In the genomic region with DNA sequence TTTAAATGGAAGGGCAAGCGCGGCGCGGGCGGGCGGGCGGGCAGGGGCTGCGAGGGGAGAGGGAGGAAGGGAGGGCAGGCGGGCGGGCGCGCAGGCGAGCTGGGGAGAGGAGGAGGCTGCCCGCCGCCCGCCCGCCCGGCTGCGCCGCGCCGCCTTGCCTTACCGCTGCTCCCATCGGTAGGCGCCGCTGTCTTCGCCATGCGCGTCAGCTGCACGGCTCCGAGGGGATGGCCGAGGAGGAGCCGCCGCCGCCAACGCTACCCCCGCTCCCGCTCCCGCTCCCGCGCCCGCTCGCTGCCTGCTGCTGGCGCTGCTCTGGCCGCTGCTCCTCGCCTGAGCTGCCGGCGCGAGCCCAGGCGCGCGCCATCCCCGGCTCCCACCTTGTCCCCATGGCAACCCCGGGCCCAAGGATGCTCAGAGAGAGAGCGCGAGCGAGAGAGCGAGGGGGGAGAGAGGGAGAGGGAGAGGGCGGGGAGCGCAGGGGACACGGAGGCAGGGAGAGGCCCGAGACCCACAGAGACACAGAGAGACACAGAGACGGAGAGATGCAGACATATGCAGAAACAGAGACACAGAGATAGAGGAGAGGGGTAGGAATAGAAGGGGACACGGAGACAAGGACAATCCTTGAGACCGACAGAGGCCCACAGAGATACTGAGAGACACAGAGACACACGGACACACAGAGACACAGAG, we compare ENCODE assay signal across 9 cellular contexts. TPM values are rescaled to one million over a fixed set of nuclear protein-coding genes. Genes with fewer than 3 reads are reported as not detected.
DNase-seq lines count a peak whose midpoint lies in the region; ATAC-seq and TF ChIP-seq lines count a peak whose summit lies in the region.
"Had no signal": no experiment of that assay in that cellular context is flagged by ENCODE, and none has a peak within 500 bp of the region (broad histone marks: within the 10 kb centered on the region; RNA-seq: fewer than 3 reads in every experiment).

No MANE protein-coding gene starts in this region.

- TF ChIP-seq CTCF in endodermal cell (conservative IDR thresholded peaks at IDR 0.05): peak; percentile 72

- no peaks in the 10 kb centered on the region for H3K36me3 ChIP-seq in CD8-positive, alpha-beta memory T cell (ENCODE audit: insufficient read depth, low read length)
- H3K36me3 ChIP-seq in endodermal cell (ENCODE audit: control insufficient read depth, insufficient read depth, low read length) (no peaks in the 10 kb centered on the region), mesodermal cell (ENCODE audit: control insufficient read depth, insufficient read depth, low read length) (no peaks in the 10 kb centered on the region)

- peaks cover 12% of the 10 kb centered on the region for H3K4me1 ChIP-seq in CD8-positive, alpha-beta memory T cell (ENCODE audit: insufficient read depth, low read length)
- H3K4me1 ChIP-seq in endodermal cell (ENCODE audit: control insufficient read depth, insufficient read depth, low read length) (no peaks in the 10 kb centered on the region), mesodermal cell (ENCODE audit: control insufficient read depth, insufficient read depth, low read length, poor library complexity, severe bottlenecking) (peaks cover 7% of the 10 kb centered on the region)

- peak; percentile 65 to 83 (median 72) for DNase-seq in CD8-positive, alpha-beta memory T cell
- peak; percentile 66 for DNase-seq in NCI-H774 (lab: John Stamatoyannopoulos, UW)
- DNase-seq in activated CD8-positive, alpha-beta memory T cell treated with anti-CD3 and anti-CD28 coated beads for 48 hours (ENCODE audit: low read depth in 2 of 3, low spot score in 2 of 3): peak in 2 of 3 experiments; percentile 40 to 58
- DNase-seq in endodermal cell: peak; percentile 91
- peak; percentile 63 for DNase-seq in stimulated activated CD8-positive, alpha-beta memory T cell treated with anti-CD3 and anti-CD28 coated beads, Interleukin-12 subunit alpha, Interleukin-12 subunit beta, amount 100 ng/mL, for 4 hours (ENCODE audit: low read depth)

- H3K4me1 Mint-ChIP-seq in CD8-positive, alpha-beta memory T cell: peaks cover 10 to 18% (median 13%) of the 10 kb centered on the region in 3 donors
- H3K4me1 Mint-ChIP-seq in endodermal cell: peaks cover 5% of the 10 kb centered on the region

- POLR2A ChIA-PET in CD8-positive, alpha-beta memory T cell (lab: Charles Lee): interaction anchor here (0.5 to 1.7 kb wide), 4 partner anchors 21 to 65 kb away, joined by 3 to 9 read pairs (median 4); a partner anchor contains a TSS

- no peaks in the 10 kb centered on the region for H3K9me3 Mint-ChIP-seq in CD8-positive, alpha-beta memory T cell
- no peaks in the 10 kb centered on the region for H3K9me3 Mint-ChIP-seq in endodermal cell

- peaks cover 18% of the 10 kb centered on the region for H3K27me3 ChIP-seq in CD8-positive, alpha-beta memory T cell (ENCODE audit: insufficient read depth, low read length, poor library complexity, severe bottlenecking)
- H3K27me3 ChIP-seq in endodermal cell (ENCODE audit: control insufficient read depth, insufficient read depth, low read length, poor library complexity, severe bottlenecking): peaks cover 94% of the 10 kb centered on the region

- H3K4me3 Mint-ChIP-seq in CD8-positive, alpha-beta memory T cell: peak overlapping the region in 2 of 7 donors; percentile 45 to 83
- H3K4me3 Mint-ChIP-seq in endodermal cell: no peak overlapping the region

- peaks cover 7 to 23% of the 10 kb centered on the region in 2 donors for H3K27me3 Mint-ChIP-seq in CD8-positive, alpha-beta memory T cell
- peaks cover 49% of the 10 kb centered on the region for H3K27me3 Mint-ChIP-seq in endodermal cell (ENCODE audit: insufficient read depth)

- no peak overlapping the region for H3K9ac ChIP-seq in endodermal cell (ENCODE audit: extremely low read depth, low read length, poor library complexity, severe bottlenecking)
- H3K9ac ChIP-seq: KMS-11 had no signal

- H3K4me3 ChIP-seq in CD8-positive, alpha-beta memory T cell (ENCODE audit: low read length): peak overlapping the region; percentile 17
- H3K4me3 ChIP-seq in endodermal cell (ENCODE audit: low read length) (no peak overlapping the region), mesodermal cell (ENCODE audit: extremely low read depth, insufficient read depth, low read length, poor library complexity, severe bottlenecking) (peak overlapping the region; percentile 34)

- peak; percentile 55 for ATAC-seq in HG03354 (IDR thresholded peaks at IDR 0.05; ENCODE audit: poor library complexity, severe bottlenecking, unreplicated experiment)
- ATAC-seq in GM21529 (IDR thresholded peaks at IDR 0.05; ENCODE audit: unreplicated experiment): no peak

- 1 to 10% methylated on average over 7 to 60 of the region's 66 CpGs for WGBS in endodermal cell (ENCODE audit: insufficient coverage in 1 of 2, insufficient read length in 1 of 2), 2 experiments
- 1% methylated on average over 27 to 29 of the region's 66 CpGs for WGBS in mesodermal cell (ENCODE audit: insufficient coverage in 2 of 2), 2 experiments

- no peak overlapping the region for H3K27ac Mint-ChIP-seq in CD8-positive, alpha-beta memory T cell
- H3K27ac Mint-ChIP-seq in endodermal cell: no peak overlapping the region

- H3K27ac ChIP-seq in CD8-positive, alpha-beta memory T cell (ENCODE audit: low read depth, low read length): no peak overlapping the region
- H3K27ac ChIP-seq in endodermal cell (ENCODE audit: low read depth, low read length): no peak overlapping the region
- H3K27ac ChIP-seq in mesodermal cell (ENCODE audit: low read depth, low read length, severe bottlenecking): no peak overlapping the region
- H3K27ac ChIP-seq: KMS-11 had no signal

- no peaks in the 10 kb centered on the region for H3K9me3 ChIP-seq in CD8-positive, alpha-beta memory T cell (ENCODE audit: low read length)
- H3K9me3 ChIP-seq in endodermal cell (ENCODE audit: control insufficient read depth, low read length) (no peaks in the 10 kb centered on the region), mesodermal cell (ENCODE audit: control insufficient read depth, low read length) (no peaks in the 10 kb centered on the region)

- no peaks in the 10 kb centered on the region for H3K36me3 Mint-ChIP-seq in CD8-positive, alpha-beta memory T cell
- no peaks in the 10 kb centered on the region for H3K36me3 Mint-ChIP-seq in endodermal cell (ENCODE audit: low read depth)

- CTCF ChIA-PET in CD8-positive, alpha-beta memory T cell (lab: Charles Lee): interaction anchor here (0.7 to 2.6 kb wide), 18 partner anchors 7 to 380 kb away, joined by 3 to 13 read pairs (median 5); a partner anchor contains a TSS

RNA-seq across cellular contexts. Expression of a gene that starts 40.3 kb away (rescaled TPM):
- 10 to 100 TPM; 30.0 to 32.7 TPM for total RNA-seq in CD8-positive, alpha-beta memory T cell
- polyA plus RNA-seq in CD8-positive, alpha-beta memory T cell: 163 TPM
- total RNA-seq in endodermal cell: 10 to 100 TPM; 25.8 to 28.0 TPM
- polyA plus RNA-seq in endodermal cell (2013, experiment 1 of 2): 20.5 TPM
- 15.9 TPM for polyA plus RNA-seq in endodermal cell (2013, experiment 2 of 2)
- polyA plus RNA-seq in mesodermal cell (2013, experiment 1 of 2): 24.9 TPM
- polyA plus RNA-seq in mesodermal cell (2013, experiment 2 of 2): 19.5 TPM

RNA-seq across cellular contexts. Expression of a gene that starts 43.0 kb away (rescaled TPM):
- 10 to 100 TPM; 18.4 to 20.5 TPM for total RNA-seq in CD8-positive, alpha-beta memory T cell
- 9.0 TPM for polyA plus RNA-seq in CD8-positive, alpha-beta memory T cell
- 10 to 100 TPM; 15.7 to 16.0 TPM for total RNA-seq in endodermal cell
- polyA plus RNA-seq in endodermal cell (2013, experiment 1 of 2): 9.6 TPM
- polyA plus RNA-seq in endodermal cell (2013, experiment 2 of 2): 9.5 TPM
- 9.7 TPM for polyA plus RNA-seq in mesodermal cell (2013, experiment 1 of 2)
- polyA plus RNA-seq in mesodermal cell (2013, experiment 2 of 2): 7.4 TPM

RNA-seq across cellular contexts. Expression of a gene that starts 44.9 kb away (rescaled TPM):
- 10 to 100 TPM; 46.7 to 47.9 TPM for total RNA-seq in CD8-positive, alpha-beta memory T cell
- 8.5 TPM for polyA plus RNA-seq in CD8-positive, alpha-beta memory T cell
- total RNA-seq in endodermal cell: 1 to 10 TPM; 1.8 to 2.6 TPM
- polyA plus RNA-seq in endodermal cell (2013, experiment 1 of 2): 9.7 TPM
- polyA plus RNA-seq in endodermal cell (2013, experiment 2 of 2): 7.1 TPM
- polyA plus RNA-seq in mesodermal cell (2013, experiment 1 of 2): 9.0 TPM
- polyA plus RNA-seq in mesodermal cell (2013, experiment 2 of 2): 4.9 TPM

Comparison
In these comparisons a context has a peak if more than half of its experiments do, and no peak if none do; other contexts are left out.
1. RNA of a gene that starts 44.9 kb away (total RNA-seq): 46.7 to 47.9 TPM in CD8-positive, alpha-beta memory T cell; 1.8 to 2.6 TPM in endodermal cell; every median in the first group is over 10 times any median in the second.
2. Peak in every context shown above with its lines, with median percentiles within 50 percentile points of each other: DNase-seq.